In genomic region chr12:68402422-68402821, GRCh38 we compare ENCODE assay signal across 1 cellular context.
TF ChIP-seq lines count a peak whose summit lies in the region.

No MANE protein-coding gene starts in this region.

TF ChIP-seq in K562, 482 proteins besides CTCF, POLR2A, EP300 and RAD21 (continued from another document):
- TF ChIP-seq L3MBTL2 (IDR thresholded peaks at IDR 0.05) (no peak), ZNF639 (CRISPR knock-in tag; conservative IDR thresholded peaks at IDR 0.05 in 1 of 2, IDR thresholded peaks at IDR 0.05 in 1 of 2) (no peak)
